1 cellular context compared by ENCODE assay signal in the genomic region with DNA sequence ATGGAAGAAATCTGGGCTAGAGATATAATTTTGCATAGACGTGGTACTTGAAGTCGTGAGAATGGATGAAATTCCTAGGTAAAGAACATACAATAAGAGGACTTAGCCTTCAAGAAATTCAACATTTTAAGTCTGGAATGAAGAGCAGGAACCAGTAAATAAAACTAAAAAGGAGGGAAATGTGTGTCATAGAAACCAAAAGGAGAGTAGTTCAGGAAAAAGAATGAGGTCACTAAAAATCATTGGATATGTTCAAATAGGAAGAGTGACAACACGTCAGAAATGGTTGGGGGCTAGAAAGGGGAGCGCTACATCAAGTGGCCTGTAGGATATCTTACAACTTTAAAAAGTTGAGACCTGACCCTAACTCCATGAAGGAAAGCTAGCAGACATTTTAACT.
TF ChIP-seq lines count a peak whose summit lies in the region.

No MANE protein-coding gene starts in this region.

TF ChIP-seq in HCT116, 20 proteins besides CTCF, POLR2A, EP300 and RAD21 (continued from another document):
- TF ChIP-seq REST (IDR thresholded peaks at IDR 0.05; ENCODE audit: low read depth) (no peak), EZH2phosphoT487 (IDR thresholded peaks at IDR 0.05; ENCODE audit: borderline replicate concordance) (no peak)
